22 cellular contexts compared by ENCODE assay signal in genomic region chr10:24884793-24885192, GRCh38.
DNase-seq lines count a peak whose midpoint lies in the region; ATAC-seq and TF ChIP-seq lines count a peak whose summit lies in the region.
"Had no signal": no experiment of that assay in that cellular context is flagged by ENCODE, and none has a peak within 500 bp of the region (broad histone marks: within the 10 kb centered on the region; RNA-seq: fewer than 3 reads in every experiment).

No MANE protein-coding gene starts in this region.

- intact Hi-C loops in activated B cell treated with CpG ODN at 0.5 μM for 24 hours (cut with micrococcal nuclease): loop anchor here (5.0 to 10.0 kb wide), 3 partner anchors 68 to 1450 kb away; partner anchors contain the start of genes OTUD1 and PRTFDC1

- CTCF ChIA-PET in activated B cell treated with CpG ODN at 0.5 μM for 24 hours (lab: Charles Lee): no interaction called here

- no peaks in the 10 kb centered on the region for H3K27me3 Mint-ChIP-seq in stimulated activated naive CD8-positive, alpha-beta T cell treated with anti-CD3 and anti-CD28 coated beads, Interleukin-15, Interleukin-2, amounts not matched to agents 100 ng/mL and 50 ng/mL, for 24 hours
- no peaks in the 10 kb centered on the region for H3K27me3 Mint-ChIP-seq in activated B cell treated with CpG ODN at 0.5 μM for 24 hours
- H3K27me3 Mint-ChIP-seq in immature natural killer cell (ENCODE audit: low read depth in 3 of 3): peaks cover 6 to 7% (median 6%) of the 10 kb centered on the region in 3 donors
- H3K27me3 Mint-ChIP-seq: activated CD4-positive, alpha-beta T cell treated with anti-CD3 and anti-CD28 coated beads for 36 hours had no signal

- no peak for TF ChIP-seq CTCF in activated B cell treated with CpG ODN at 0.5 μM for 24 hours (IDR thresholded peaks at IDR 0.05)

- no peak for DNase-seq in stimulated activated naive CD8-positive, alpha-beta T cell treated with anti-CD3 and anti-CD28 coated beads, Interleukin-15, Interleukin-2, amounts not matched to agents 100 U/mL and 50 U/mL, for 24 hours
- DNase-seq in activated B cell treated with CpG ODN at 0.5 μM for 24 hours (no peak), immature natural killer cell (no peak), AG08395 (ENCODE audit: low spot score) (no peak), NCI-H748 (lab: John Stamatoyannopoulos, UW; ENCODE audit: unreplicated experiment) (no peak)
- no peak for DNase-seq in stimulated activated CD4-positive, alpha-beta T cell treated with anti-CD3 and anti-CD28 coated beads, Interleukin-12 subunit alpha, Interleukin-12 subunit beta, amount 100 ng/mL, for 4 hours
- DNase-seq: ACHN; activated CD4-positive, alpha-beta T cell treated with anti-CD3 and anti-CD28 coated beads for 36 hours; brain microvascular endothelial cell; C1 segment of cervical spinal cord; cortex of kidney; left cardiac atrium; NCI-H1048; NCI-H187; NCI-H226; Right ventricle myocardium superior; SW 1271 had no signal

- peak overlapping the region; percentile 53 for H3K27ac Mint-ChIP-seq in stimulated activated naive CD8-positive, alpha-beta T cell treated with anti-CD3 and anti-CD28 coated beads, Interleukin-15, Interleukin-2, amounts not matched to agents 100 ng/mL and 50 ng/mL, for 24 hours
- peak overlapping the region; percentile 24 for H3K27ac Mint-ChIP-seq in activated B cell treated with CpG ODN at 0.5 μM for 24 hours
- peak overlapping the region in 5 of 6 donors; percentile 51 to 79 (median 62) for H3K27ac Mint-ChIP-seq in immature natural killer cell
- H3K27ac Mint-ChIP-seq: activated CD4-positive, alpha-beta T cell treated with anti-CD3 and anti-CD28 coated beads for 36 hours; nephron had no signal

- no peak overlapping the region for H3K4me3 Mint-ChIP-seq in stimulated activated naive CD8-positive, alpha-beta T cell treated with anti-CD3 and anti-CD28 coated beads, Interleukin-15, Interleukin-2, amounts not matched to agents 100 ng/mL and 50 ng/mL, for 24 hours
- H3K4me3 Mint-ChIP-seq in activated B cell treated with CpG ODN at 0.5 μM for 24 hours: no peak overlapping the region
- no peak overlapping the region for H3K4me3 Mint-ChIP-seq in immature natural killer cell
- H3K4me3 Mint-ChIP-seq: activated CD4-positive, alpha-beta T cell treated with anti-CD3 and anti-CD28 coated beads for 36 hours; nephron had no signal

- H3K4me1 Mint-ChIP-seq in stimulated activated naive CD8-positive, alpha-beta T cell treated with anti-CD3 and anti-CD28 coated beads, Interleukin-15, Interleukin-2, amounts not matched to agents 100 ng/mL and 50 ng/mL, for 24 hours (ENCODE audit: low read depth): peaks cover 72% of the 10 kb centered on the region
- H3K4me1 Mint-ChIP-seq in activated B cell treated with CpG ODN at 0.5 μM for 24 hours (peaks cover 46% of the 10 kb centered on the region), immature natural killer cell (peaks cover 64 to 89% of the 10 kb centered on the region in 2 donors)

- H3K36me3 Mint-ChIP-seq in stimulated activated naive CD8-positive, alpha-beta T cell treated with anti-CD3 and anti-CD28 coated beads, Interleukin-15, Interleukin-2, amounts not matched to agents 100 ng/mL and 50 ng/mL, for 24 hours (ENCODE audit: low read depth): peaks cover 8% of the 10 kb centered on the region
- H3K36me3 Mint-ChIP-seq in activated B cell treated with CpG ODN at 0.5 μM for 24 hours (ENCODE audit: low read depth) (peaks cover 6% of the 10 kb centered on the region), immature natural killer cell (peaks cover 0 to 8% (median 7%) of the 10 kb centered on the region in 3 donors)

- peaks cover 10% of the 10 kb centered on the region for H3K9me3 Mint-ChIP-seq in stimulated activated naive CD8-positive, alpha-beta T cell treated with anti-CD3 and anti-CD28 coated beads, Interleukin-15, Interleukin-2, amounts not matched to agents 100 ng/mL and 50 ng/mL, for 24 hours
- H3K9me3 Mint-ChIP-seq in activated B cell treated with CpG ODN at 0.5 μM for 24 hours (no peaks in the 10 kb centered on the region), immature natural killer cell (no peaks in the 10 kb centered on the region)
- H3K9me3 Mint-ChIP-seq: nephron had no signal

- POLR2A ChIA-PET in activated B cell treated with CpG ODN at 0.5 μM for 24 hours (lab: Charles Lee): no interaction called here

- ATAC-seq in stimulated activated naive CD8-positive, alpha-beta T cell treated with anti-CD3 and anti-CD28 coated beads, Interleukin-15, Interleukin-2, amounts not matched to agents 100 U/mL and 50 U/mL, for 24 hours: no peak
- ATAC-seq in activated B cell treated with CpG ODN at 0.5 μM for 24 hours (ENCODE audit: low read depth) (no peak), GM18861 (IDR thresholded peaks at IDR 0.05; ENCODE audit: unreplicated experiment) (no peak)
- ATAC-seq: activated CD4-positive, alpha-beta T cell treated with anti-CD3 and anti-CD28 coated beads for 36 hours; HCT116; left cardiac atrium; sciatic nerve had no signal
